Comparison of ENCODE assay signal across 1 cellular context in the genomic region with DNA sequence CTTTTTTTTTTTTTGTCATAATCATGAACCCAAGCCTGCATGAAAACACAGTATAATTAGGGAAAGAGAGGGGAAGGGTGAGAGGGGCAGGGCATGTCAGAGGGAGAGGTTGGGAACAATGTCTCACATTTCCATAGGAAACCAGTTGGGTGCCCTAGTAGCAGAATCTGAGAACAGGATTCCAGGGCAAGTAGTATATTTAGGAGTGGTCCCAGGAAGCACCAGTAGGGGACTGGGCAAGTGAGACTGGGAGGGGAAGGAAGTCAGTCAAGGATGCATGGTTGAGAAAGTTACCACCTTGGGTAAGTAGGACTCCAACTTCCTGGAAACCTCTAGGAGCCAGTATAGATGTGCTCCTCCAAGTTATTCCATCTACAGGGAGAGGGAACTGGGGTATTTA.
TF ChIP-seq lines count a peak whose summit lies in the region.

No MANE protein-coding gene starts in this region.

TF ChIP-seq in WTC11, 78 proteins besides CTCF, POLR2A, EP300 and RAD21 (continued from another document):
- TF ChIP-seq, protein P1, sequence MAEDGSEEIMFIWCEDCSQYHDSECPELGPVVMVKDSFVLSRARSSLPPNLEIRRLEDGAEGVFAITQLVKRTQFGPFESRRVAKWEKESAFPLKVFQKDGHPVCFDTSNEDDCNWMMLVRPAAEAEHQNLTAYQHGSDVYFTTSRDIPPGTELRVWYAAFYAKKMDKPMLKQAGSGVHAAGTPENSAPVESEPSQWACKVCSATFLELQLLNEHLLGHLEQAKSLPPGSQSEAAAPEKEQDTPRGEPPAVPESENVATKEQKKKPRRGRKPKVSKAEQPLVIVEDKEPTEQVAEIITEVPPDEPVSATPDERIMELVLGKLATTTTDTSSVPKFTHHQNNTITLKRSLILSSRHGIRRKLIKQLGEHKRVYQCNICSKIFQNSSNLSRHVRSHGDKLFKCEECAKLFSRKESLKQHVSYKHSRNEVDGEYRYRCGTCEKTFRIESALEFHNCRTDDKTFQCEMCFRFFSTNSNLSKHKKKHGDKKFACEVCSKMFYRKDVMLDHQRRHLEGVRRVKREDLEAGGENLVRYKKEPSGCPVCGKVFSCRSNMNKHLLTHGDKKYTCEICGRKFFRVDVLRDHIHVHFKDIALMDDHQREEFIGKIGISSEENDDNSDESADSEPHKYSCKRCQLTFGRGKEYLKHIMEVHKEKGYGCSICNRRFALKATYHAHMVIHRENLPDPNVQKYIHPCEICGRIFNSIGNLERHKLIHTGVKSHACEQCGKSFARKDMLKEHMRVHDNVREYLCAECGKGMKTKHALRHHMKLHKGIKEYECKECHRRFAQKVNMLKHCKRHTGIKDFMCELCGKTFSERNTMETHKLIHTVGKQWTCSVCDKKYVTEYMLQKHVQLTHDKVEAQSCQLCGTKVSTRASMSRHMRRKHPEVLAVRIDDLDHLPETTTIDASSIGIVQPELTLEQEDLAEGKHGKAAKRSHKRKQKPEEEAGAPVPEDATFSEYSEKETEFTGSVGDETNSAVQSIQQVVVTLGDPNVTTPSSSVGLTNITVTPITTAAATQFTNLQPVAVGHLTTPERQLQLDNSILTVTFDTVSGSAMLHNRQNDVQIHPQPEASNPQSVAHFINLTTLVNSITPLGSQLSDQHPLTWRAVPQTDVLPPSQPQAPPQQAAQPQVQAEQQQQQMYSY (CRISPR knock-in tag; IDR thresholded peaks at IDR 0.05), result no peak
- TF ChIP-seq MXD4 (CRISPR knock-in tag; IDR thresholded peaks at IDR 0.05; ENCODE audit: borderline replicate concordance), result no peak
- TF ChIP-seq ZNF219 (CRISPR knock-in tag; IDR thresholded peaks at IDR 0.05; ENCODE audit: borderline replicate concordance), result no peak
- no peak for TF ChIP-seq NR3C1 (CRISPR knock-in tag; conservative IDR thresholded peaks at IDR 0.05; ENCODE audit: low read depth)
- TF ChIP-seq, protein P2, sequence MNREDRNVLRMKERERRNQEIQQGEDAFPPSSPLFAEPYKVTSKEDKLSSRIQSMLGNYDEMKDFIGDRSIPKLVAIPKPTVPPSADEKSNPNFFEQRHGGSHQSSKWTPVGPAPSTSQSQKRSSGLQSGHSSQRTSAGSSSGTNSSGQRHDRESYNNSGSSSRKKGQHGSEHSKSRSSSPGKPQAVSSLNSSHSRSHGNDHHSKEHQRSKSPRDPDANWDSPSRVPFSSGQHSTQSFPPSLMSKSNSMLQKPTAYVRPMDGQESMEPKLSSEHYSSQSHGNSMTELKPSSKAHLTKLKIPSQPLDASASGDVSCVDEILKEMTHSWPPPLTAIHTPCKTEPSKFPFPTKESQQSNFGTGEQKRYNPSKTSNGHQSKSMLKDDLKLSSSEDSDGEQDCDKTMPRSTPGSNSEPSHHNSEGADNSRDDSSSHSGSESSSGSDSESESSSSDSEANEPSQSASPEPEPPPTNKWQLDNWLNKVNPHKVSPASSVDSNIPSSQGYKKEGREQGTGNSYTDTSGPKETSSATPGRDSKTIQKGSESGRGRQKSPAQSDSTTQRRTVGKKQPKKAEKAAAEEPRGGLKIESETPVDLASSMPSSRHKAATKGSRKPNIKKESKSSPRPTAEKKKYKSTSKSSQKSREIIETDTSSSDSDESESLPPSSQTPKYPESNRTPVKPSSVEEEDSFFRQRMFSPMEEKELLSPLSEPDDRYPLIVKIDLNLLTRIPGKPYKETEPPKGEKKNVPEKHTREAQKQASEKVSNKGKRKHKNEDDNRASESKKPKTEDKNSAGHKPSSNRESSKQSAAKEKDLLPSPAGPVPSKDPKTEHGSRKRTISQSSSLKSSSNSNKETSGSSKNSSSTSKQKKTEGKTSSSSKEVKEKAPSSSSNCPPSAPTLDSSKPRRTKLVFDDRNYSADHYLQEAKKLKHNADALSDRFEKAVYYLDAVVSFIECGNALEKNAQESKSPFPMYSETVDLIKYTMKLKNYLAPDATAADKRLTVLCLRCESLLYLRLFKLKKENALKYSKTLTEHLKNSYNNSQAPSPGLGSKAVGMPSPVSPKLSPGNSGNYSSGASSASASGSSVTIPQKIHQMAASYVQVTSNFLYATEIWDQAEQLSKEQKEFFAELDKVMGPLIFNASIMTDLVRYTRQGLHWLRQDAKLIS (CRISPR knock-in tag; IDR thresholded peaks at IDR 0.05; ENCODE audit: borderline replicate concordance), result no peak
- TF ChIP-seq SMAD4 (CRISPR knock-in tag; IDR thresholded peaks at IDR 0.05), result no peak
- TF ChIP-seq, protein P3, sequence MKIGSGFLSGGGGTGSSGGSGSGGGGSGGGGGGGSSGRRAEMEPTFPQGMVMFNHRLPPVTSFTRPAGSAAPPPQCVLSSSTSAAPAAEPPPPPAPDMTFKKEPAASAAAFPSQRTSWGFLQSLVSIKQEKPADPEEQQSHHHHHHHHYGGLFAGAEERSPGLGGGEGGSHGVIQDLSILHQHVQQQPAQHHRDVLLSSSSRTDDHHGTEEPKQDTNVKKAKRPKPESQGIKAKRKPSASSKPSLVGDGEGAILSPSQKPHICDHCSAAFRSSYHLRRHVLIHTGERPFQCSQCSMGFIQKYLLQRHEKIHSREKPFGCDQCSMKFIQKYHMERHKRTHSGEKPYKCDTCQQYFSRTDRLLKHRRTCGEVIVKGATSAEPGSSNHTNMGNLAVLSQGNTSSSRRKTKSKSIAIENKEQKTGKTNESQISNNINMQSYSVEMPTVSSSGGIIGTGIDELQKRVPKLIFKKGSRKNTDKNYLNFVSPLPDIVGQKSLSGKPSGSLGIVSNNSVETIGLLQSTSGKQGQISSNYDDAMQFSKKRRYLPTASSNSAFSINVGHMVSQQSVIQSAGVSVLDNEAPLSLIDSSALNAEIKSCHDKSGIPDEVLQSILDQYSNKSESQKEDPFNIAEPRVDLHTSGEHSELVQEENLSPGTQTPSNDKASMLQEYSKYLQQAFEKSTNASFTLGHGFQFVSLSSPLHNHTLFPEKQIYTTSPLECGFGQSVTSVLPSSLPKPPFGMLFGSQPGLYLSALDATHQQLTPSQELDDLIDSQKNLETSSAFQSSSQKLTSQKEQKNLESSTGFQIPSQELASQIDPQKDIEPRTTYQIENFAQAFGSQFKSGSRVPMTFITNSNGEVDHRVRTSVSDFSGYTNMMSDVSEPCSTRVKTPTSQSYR (CRISPR knock-in tag; IDR thresholded peaks at IDR 0.05), result no peak
TF ChIP-seq in WTC11: peak in this region for 0.
